Comparison of ENCODE assay signal across 14 cellular contexts in genomic region chr5:68015381-68015780, GRCh38.
"Had no signal": no experiment of that assay in that cellular context is flagged by ENCODE, and none has a peak within 500 bp of the region (broad histone marks: within the 10 kb centered on the region; RNA-seq: fewer than 3 reads in every experiment).

No MANE protein-coding gene starts in this region.

- H3K27me3 ChIP-seq: right lobe of liver, stomach, thyroid gland had no signal

- FAIRE-seq: urothelium cell line had no signal

- H3K27me3 Mint-ChIP-seq: activated CD4-positive, alpha-beta T cell treated with anti-CD3 and anti-CD28 coated beads, Interleukin-2, amount 10 ng/mL, durations not matched to agents 24 days and 14 days; activated naive CD8-positive, alpha-beta T cell treated with anti-CD3 and anti-CD28 coated beads for 36 hours; progenitor cell of endocrine pancreas had no signal

- H3K36me3 ChIP-seq: right lobe of liver, stomach, thyroid gland had no signal

- DNase-seq: activated CD4-positive, alpha-beta T cell treated with anti-CD3 and anti-CD28 coated beads, Interleukin-2, amount 10 ng/mL, durations not matched to agents 24 days and 14 days; activated CD4-positive, CD25-positive, alpha-beta regulatory T cell; activated CD8-positive, alpha-beta memory T cell treated with anti-CD3 and anti-CD28 coated beads, Interleukin-2, amount 50 U/mL, for 48 hours; activated gamma-delta T cell treated with Interleukin-2 at 50 U/mL for 16 hours; activated naive CD8-positive, alpha-beta T cell treated with anti-CD3 and anti-CD28 coated beads for 36 hours; endodermal cell; naive B cell; stomach; thyroid gland had no signal

- H3K4me1 Mint-ChIP-seq: activated CD4-positive, alpha-beta T cell treated with anti-CD3 and anti-CD28 coated beads, Interleukin-2, amount 10 ng/mL, durations not matched to agents 24 days and 14 days; activated naive CD8-positive, alpha-beta T cell treated with anti-CD3 and anti-CD28 coated beads for 36 hours had no signal

- H3K27ac ChIP-seq: right lobe of liver, SK-N-MC, stomach, thyroid gland had no signal

- H3K9me3 Mint-ChIP-seq: activated CD4-positive, alpha-beta T cell treated with anti-CD3 and anti-CD28 coated beads, Interleukin-2, amount 10 ng/mL, durations not matched to agents 24 days and 14 days; activated naive CD8-positive, alpha-beta T cell treated with anti-CD3 and anti-CD28 coated beads for 36 hours had no signal

- H3K4me1 ChIP-seq: right lobe of liver, stomach, thyroid gland had no signal

- H3K36me3 Mint-ChIP-seq: activated naive CD8-positive, alpha-beta T cell treated with anti-CD3 and anti-CD28 coated beads for 36 hours; naive B cell had no signal

- H3K9me3 ChIP-seq: right lobe of liver, stomach, thyroid gland had no signal

- H3K4me3 Mint-ChIP-seq: activated CD4-positive, alpha-beta T cell treated with anti-CD3 and anti-CD28 coated beads, Interleukin-2, amount 10 ng/mL, durations not matched to agents 24 days and 14 days; activated naive CD8-positive, alpha-beta T cell treated with anti-CD3 and anti-CD28 coated beads for 36 hours; brain; endodermal cell; naive B cell had no signal

- H3K27ac Mint-ChIP-seq: activated CD4-positive, alpha-beta T cell treated with anti-CD3 and anti-CD28 coated beads, Interleukin-2, amount 10 ng/mL, durations not matched to agents 24 days and 14 days; activated naive CD8-positive, alpha-beta T cell treated with anti-CD3 and anti-CD28 coated beads for 36 hours; endodermal cell; progenitor cell of endocrine pancreas had no signal

- H3K4me3 ChIP-seq: right lobe of liver, SK-N-MC, stomach, thyroid gland had no signal
